In genomic region chr1:8813016-8813763, GRCh38 we compare ENCODE assay signal across 12 cellular contexts. TPM values are rescaled to one million over a fixed set of nuclear protein-coding genes. Genes with fewer than 3 reads are reported as not detected.
DNase-seq lines count a peak whose midpoint lies in the region; ATAC-seq and TF ChIP-seq lines count a peak whose summit lies in the region.
"Had no signal": no experiment of that assay in that cellular context is flagged by ENCODE, and none has a peak within 500 bp of the region (broad histone marks: within the 10 kb centered on the region; RNA-seq: fewer than 3 reads in every experiment).

No MANE protein-coding gene starts in this region.

- CTCF ChIA-PET in HEK293 (lab: Yijun Ruan, JAX) = interaction anchor here (0.5 to 1.7 kb wide), 5 partner anchors 10 to 304 kb away, joined by 3 to 13 read pairs (median 3); no protein-coding TSS in a partner anchor

- H3K27ac Mint-ChIP-seq in activated T-helper 2 cell treated with anti-CD3 and anti-CD28 coated beads, Interferon-gamma antibody, Interleukin-2, Interleukin-4, amounts not matched to agents 10 μg/mL and 5 μg/mL and 100 μg/mL, durations not matched to agents 14 hours and 24 hours and 36 hours = no peak overlapping the region
- H3K27ac Mint-ChIP-seq: activated CD4-positive, alpha-beta T cell treated with anti-CD3 and anti-CD28 coated beads, Interleukin-2, amount 10 ng/mL, durations not matched to agents 7 days and 5 days; T-helper 1 cell treated with Interleukin-12 subunit alpha and Interleukin-12 subunit beta and Interleukin-4 antibody, amounts not matched to agents 30 μg/mL and 1 μg/mL, for 36 hours had no signal

- H3K4me3 ChIP-seq in HEK293 (ENCODE audit: low read depth, low read length) = no peak overlapping the region
- H3K4me3 ChIP-seq in skeletal muscle tissue (ENCODE audit: low read length in 3 of 3) = no peak overlapping the region
- no peak overlapping the region for H3K4me3 ChIP-seq in lower leg skin (ENCODE audit: low read depth, poor library complexity, severe bottlenecking)

- no peaks in the 10 kb centered on the region for H3K27me3 ChIP-seq in skeletal muscle tissue (ENCODE audit: control insufficient read depth in 3 of 3, insufficient read depth in 3 of 3, low read length in 3 of 3)

- 61% methylated on average over 6 of the region's 6 CpGs for WGBS in lower leg skin, 2 donors

- peaks cover 38% of the 10 kb centered on the region for H3K4me1 Mint-ChIP-seq in activated T-helper 2 cell treated with anti-CD3 and anti-CD28 coated beads, Interferon-gamma antibody, Interleukin-2, Interleukin-4, amounts not matched to agents 10 μg/mL and 5 μg/mL and 100 μg/mL, durations not matched to agents 14 hours and 24 hours and 36 hours (ENCODE audit: low read depth)

- no peak overlapping the region for H3K9ac ChIP-seq in skeletal muscle tissue (ENCODE audit: low read depth in 1 of 3, low read length in 3 of 3)

- POLR2A ChIA-PET in HEK293 (lab: Yijun Ruan, JAX) = interaction anchor here (0.7 to 1.1 kb wide), 3 partner anchors 8 to 321 kb away, joined by 3 read pairs; no protein-coding TSS in a partner anchor

- H3K9me3 ChIP-seq in HEK293 (ENCODE audit: control insufficient read depth, insufficient read depth, low read depth, low read length) = no peaks in the 10 kb centered on the region
- no peaks in the 10 kb centered on the region for H3K9me3 ChIP-seq in skeletal muscle tissue (ENCODE audit: control insufficient read depth in 3 of 3, low read length in 3 of 3)

- no peak for ATAC-seq in HG03097 (IDR thresholded peaks at IDR 0.05; ENCODE audit: low FRiP score, unreplicated experiment)

- no peaks in the 10 kb centered on the region for H3K36me3 Mint-ChIP-seq in activated T-helper 2 cell treated with anti-CD3 and anti-CD28 coated beads, Interferon-gamma antibody, Interleukin-2, Interleukin-4, amounts not matched to agents 10 μg/mL and 5 μg/mL and 100 μg/mL, durations not matched to agents 14 hours and 24 hours and 36 hours (ENCODE audit: low read depth)

- DNase-seq in activated T-helper 2 cell treated with anti-CD3 and anti-CD28 coated beads, Interferon-gamma antibody, Interleukin-2, Interleukin-4, amounts not matched to agents 10 μg/mL and 5 μg/mL and 100 μg/mL, durations not matched to agents 14 hours and 24 hours and 36 hours (ENCODE audit: low spot score) = no peak
- DNase-seq in iris pigment epithelial cell (ENCODE audit: low read depth) = peak; percentile 63
- DNase-seq in lower leg skin (ENCODE audit: low spot score in 2 of 2) = no peak
- DNase-seq in nucleus accumbens (lab: John Stamatoyannopoulos, UW) = no peak
- no peak for DNase-seq in HuH-7 (ENCODE audit: low spot score)
- DNase-seq: activated CD4-positive, alpha-beta T cell treated with anti-CD3 and anti-CD28 coated beads, Interleukin-2, amount 10 ng/mL, durations not matched to agents 7 days and 5 days; activated gamma-delta T cell; central memory CD4-positive, alpha-beta T cell had no signal

- TF ChIP-seq CTCF in HEK293 (tag by site-specific recombination; IDR thresholded peaks at IDR 0.05) = no peak
- TF ChIP-seq CTCF in lower leg skin (IDR thresholded peaks at IDR 0.05) = no peak

- H3K9me3 Mint-ChIP-seq in activated T-helper 2 cell treated with anti-CD3 and anti-CD28 coated beads, Interferon-gamma antibody, Interleukin-2, Interleukin-4, amounts not matched to agents 10 μg/mL and 5 μg/mL and 100 μg/mL, durations not matched to agents 14 hours and 24 hours and 36 hours = no peaks in the 10 kb centered on the region
- H3K9me3 Mint-ChIP-seq: activated CD4-positive, alpha-beta T cell treated with anti-CD3 and anti-CD28 coated beads, Interleukin-2, amount 10 ng/mL, durations not matched to agents 7 days and 5 days; T-helper 1 cell treated with Interleukin-12 subunit alpha and Interleukin-12 subunit beta and Interleukin-4 antibody, amounts not matched to agents 30 μg/mL and 1 μg/mL, for 36 hours had no signal

- H3K27ac ChIP-seq in HEK293 (ENCODE audit: extremely low read depth, low read depth, low read length) (no peak overlapping the region), skeletal muscle tissue (ENCODE audit: low read depth, low read length) (peak overlapping the region; percentile 45)

- H3K4me3 Mint-ChIP-seq in activated T-helper 2 cell treated with anti-CD3 and anti-CD28 coated beads, Interferon-gamma antibody, Interleukin-2, Interleukin-4, amounts not matched to agents 10 μg/mL and 5 μg/mL and 100 μg/mL, durations not matched to agents 14 hours and 24 hours and 36 hours (ENCODE audit: low read depth) = peak overlapping the region; percentile 5
- H3K4me3 Mint-ChIP-seq: activated CD4-positive, alpha-beta T cell treated with anti-CD3 and anti-CD28 coated beads, Interleukin-2, amount 10 ng/mL, durations not matched to agents 7 days and 5 days; T-helper 1 cell treated with Interleukin-12 subunit alpha and Interleukin-12 subunit beta and Interleukin-4 antibody, amounts not matched to agents 30 μg/mL and 1 μg/mL, for 36 hours had no signal

- H3K27me3 Mint-ChIP-seq in activated T-helper 2 cell treated with anti-CD3 and anti-CD28 coated beads, Interferon-gamma antibody, Interleukin-2, Interleukin-4, amounts not matched to agents 10 μg/mL and 5 μg/mL and 100 μg/mL, durations not matched to agents 14 hours and 24 hours and 36 hours (ENCODE audit: low read depth) = no peaks in the 10 kb centered on the region
- H3K27me3 Mint-ChIP-seq: activated CD4-positive, alpha-beta T cell treated with anti-CD3 and anti-CD28 coated beads, Interleukin-2, amount 10 ng/mL, durations not matched to agents 7 days and 5 days had no signal

- H3K4me1 ChIP-seq in HEK293 (ENCODE audit: control insufficient read depth, insufficient read depth, low read length) (peaks cover 13% of the 10 kb centered on the region), skeletal muscle tissue (ENCODE audit: control insufficient read depth in 3 of 3, insufficient read depth in 3 of 3, low read length in 3 of 3) (peaks cover 4 to 31% (median 18%) of the 10 kb centered on the region in 3 donors)

- no peak for TF ChIP-seq POLR2A in lower leg skin (IDR thresholded peaks at IDR 0.05)

- H3K36me3 ChIP-seq in HEK293 (ENCODE audit: control insufficient read depth in 2 of 2, insufficient read depth in 1 of 2, low read length in 2 of 2) = no peaks in the 10 kb centered on the region
- H3K36me3 ChIP-seq in skeletal muscle tissue (ENCODE audit: control insufficient read depth in 3 of 3, insufficient read depth in 3 of 3, low read length in 3 of 3) = no peaks in the 10 kb centered on the region

- intact Hi-C loops in activated T-helper 2 cell treated with anti-CD3 and anti-CD28 coated beads, Interferon-gamma antibody, Interleukin-2, Interleukin-4, amounts not matched to agents 10 μg/mL and 5 μg/mL and 100 μg/mL, durations not matched to agents 14 hours and 24 hours and 36 hours (cut with micrococcal nuclease) = loop anchor here (10.0 kb wide), 1 partner anchor 62 kb away; the partner anchor contains the start of gene ENO1
- intact Hi-C loops in lower leg skin (cut with DNase I; ENCODE audit: low total_unique reads) = no loop called here

TF ChIP-seq in HEK293, 187 proteins besides CTCF, POLR2A, EP300 and RAD21:
- TF ChIP-seq SP7 (tag by site-specific recombination; IDR thresholded peaks at IDR 0.05) = peak; percentile 47; the same call in 1 of the 2 replicates
- no peak for TF ChIP-seq KLF10 (tag by site-specific recombination; IDR thresholded peaks at IDR 0.05)
- TF ChIP-seq MEIS1 (CRISPR knock-in tag; IDR thresholded peaks at IDR 0.05; ENCODE audit: borderline replicate concordance) = no peak
- no peak for TF ChIP-seq ZNF341 (tag by site-specific recombination; IDR thresholded peaks at IDR 0.05; ENCODE audit: low read depth)
- peak; percentile 52 for TF ChIP-seq PRDM6 (tag by site-specific recombination; IDR thresholded peaks at IDR 0.05)
- TF ChIP-seq ZNF426 (tag by site-specific recombination; IDR thresholded peaks at IDR 0.05) = no peak
- TF ChIP-seq, protein P1, sequence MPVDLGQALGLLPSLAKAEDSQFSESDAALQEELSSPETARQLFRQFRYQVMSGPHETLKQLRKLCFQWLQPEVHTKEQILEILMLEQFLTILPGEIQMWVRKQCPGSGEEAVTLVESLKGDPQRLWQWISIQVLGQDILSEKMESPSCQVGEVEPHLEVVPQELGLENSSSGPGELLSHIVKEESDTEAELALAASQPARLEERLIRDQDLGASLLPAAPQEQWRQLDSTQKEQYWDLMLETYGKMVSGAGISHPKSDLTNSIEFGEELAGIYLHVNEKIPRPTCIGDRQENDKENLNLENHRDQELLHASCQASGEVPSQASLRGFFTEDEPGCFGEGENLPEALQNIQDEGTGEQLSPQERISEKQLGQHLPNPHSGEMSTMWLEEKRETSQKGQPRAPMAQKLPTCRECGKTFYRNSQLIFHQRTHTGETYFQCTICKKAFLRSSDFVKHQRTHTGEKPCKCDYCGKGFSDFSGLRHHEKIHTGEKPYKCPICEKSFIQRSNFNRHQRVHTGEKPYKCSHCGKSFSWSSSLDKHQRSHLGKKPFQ (tag by site-specific recombination; IDR thresholded peaks at IDR 0.05) = peak; percentile 13; the same call in 1 of the 2 replicates
- TF ChIP-seq, protein P2, sequence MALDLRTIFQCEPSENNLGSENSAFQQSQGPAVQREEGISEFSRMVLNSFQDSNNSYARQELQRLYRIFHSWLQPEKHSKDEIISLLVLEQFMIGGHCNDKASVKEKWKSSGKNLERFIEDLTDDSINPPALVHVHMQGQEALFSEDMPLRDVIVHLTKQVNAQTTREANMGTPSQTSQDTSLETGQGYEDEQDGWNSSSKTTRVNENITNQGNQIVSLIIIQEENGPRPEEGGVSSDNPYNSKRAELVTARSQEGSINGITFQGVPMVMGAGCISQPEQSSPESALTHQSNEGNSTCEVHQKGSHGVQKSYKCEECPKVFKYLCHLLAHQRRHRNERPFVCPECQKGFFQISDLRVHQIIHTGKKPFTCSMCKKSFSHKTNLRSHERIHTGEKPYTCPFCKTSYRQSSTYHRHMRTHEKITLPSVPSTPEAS (tag by site-specific recombination; IDR thresholded peaks at IDR 0.05) = 0 out of 2 replicates have a peak, but pooled peaks have one; percentile 64

RNA-seq across cellular contexts. Expression of gene RERE, which starts 4.2 kb away (rescaled TPM):
- 139 and 154 TPM in 2 replicates for total RNA-seq in activated T-helper 2 cell treated with anti-CD3 and anti-CD28 coated beads, Interferon-gamma antibody, Interleukin-2, Interleukin-4, amounts not matched to agents 10 μg/mL and 5 μg/mL and 100 μg/mL, durations not matched to agents 14 hours and 24 hours and 36 hours
- total RNA-seq in skeletal muscle tissue (212 TPM), lower leg skin (10 to 100 TPM; 41.0 to 84.9 (median 76.8) TPM)
